In genomic region chr7:90574820-90575187, GRCh38 we compare ENCODE assay signal across 15 cellular contexts. TPM values are rescaled to one million over a fixed set of nuclear protein-coding genes. Genes with fewer than 3 reads are reported as not detected.
DNase-seq lines count a peak whose midpoint lies in the region; ATAC-seq and TF ChIP-seq lines count a peak whose summit lies in the region.
"Had no signal": no experiment of that assay in that cellular context is flagged by ENCODE, and none has a peak within 500 bp of the region (broad histone marks: within the 10 kb centered on the region; RNA-seq: fewer than 3 reads in every experiment).

No MANE protein-coding gene starts in this region.

- peak overlapping the region; percentile 51 for H3K4me2 ChIP-seq in hepatocyte
- H3K4me2 ChIP-seq: BLaER1 had no signal

- H3K36me3 Mint-ChIP-seq in endodermal cell (ENCODE audit: low read depth), result no peaks in the 10 kb centered on the region
- H3K36me3 Mint-ChIP-seq: CD8-positive, alpha-beta memory T cell had no signal

- no peaks in the 10 kb centered on the region for H3K9me3 Mint-ChIP-seq in endodermal cell
- H3K9me3 Mint-ChIP-seq: CD8-positive, alpha-beta memory T cell had no signal

- H3K4me1 ChIP-seq in endodermal cell (ENCODE audit: control insufficient read depth, insufficient read depth, low read length), result peaks cover 3% of the 10 kb centered on the region
- peaks cover 0 to 19% (median 6%) of the 10 kb centered on the region in 9 donors for H3K4me1 ChIP-seq in heart right ventricle
- H3K4me1 ChIP-seq in hepatocyte (ENCODE audit: insufficient read depth), result peaks cover 7% of the 10 kb centered on the region
- peaks cover 10% of the 10 kb centered on the region for H3K4me1 ChIP-seq in mesodermal cell (ENCODE audit: control insufficient read depth, insufficient read depth, low read length, poor library complexity, severe bottlenecking)
- peaks cover 0 to 5% of the 10 kb centered on the region in 2 donors for H3K4me1 ChIP-seq in adrenal gland (replicated peaks in 1 of 2)

- no peak overlapping the region for H3K9ac ChIP-seq in endodermal cell (ENCODE audit: extremely low read depth, low read length, poor library complexity, severe bottlenecking)
- H3K9ac ChIP-seq: BLaER1, GM23248 had no signal

- H3K4me3 Mint-ChIP-seq in endodermal cell, result no peak overlapping the region
- H3K4me3 Mint-ChIP-seq: CD8-positive, alpha-beta memory T cell had no signal

- H3K9me3 ChIP-seq in endodermal cell (ENCODE audit: control insufficient read depth, low read length) (no peaks in the 10 kb centered on the region), heart right ventricle (no peaks in the 10 kb centered on the region), hepatocyte (ENCODE audit: low read depth) (no peaks in the 10 kb centered on the region), mesodermal cell (ENCODE audit: control insufficient read depth, low read length) (no peaks in the 10 kb centered on the region), adrenal gland (replicated peaks in 1 of 3) (no peaks in the 10 kb centered on the region)
- H3K9me3 ChIP-seq: BLaER1, Caco-2 had no signal

- H3K27ac ChIP-seq in endodermal cell (ENCODE audit: low read depth, low read length) (no peak overlapping the region), heart right ventricle (peak overlapping the region in 8 of 10 donors; percentile 18 to 76 (median 48)), hepatocyte (peak overlapping the region; percentile 46), mesodermal cell (ENCODE audit: low read depth, low read length, severe bottlenecking) (peak overlapping the region; percentile 73), adrenal gland (peak overlapping the region in 1 of 5 donors; percentile 19)
- H3K27ac ChIP-seq: BLaER1, GM23248 had no signal

- no peak for DNase-seq in endodermal cell
- DNase-seq in heart right ventricle, result no peak
- no peak for DNase-seq in hepatocyte (ENCODE audit: low spot score)
- DNase-seq in adrenal gland, result no peak
- DNase-seq in amygdala (lab: John Stamatoyannopoulos, UW), result no peak
- no peak for DNase-seq in AG08395 (ENCODE audit: low spot score)
- DNase-seq: CD8-positive, alpha-beta memory T cell; DMS53; GF-D8; GM23248; H7 had no signal

- H3K27me3 ChIP-seq in endodermal cell (ENCODE audit: control insufficient read depth, insufficient read depth, low read length, poor library complexity, severe bottlenecking) (no peaks in the 10 kb centered on the region), heart right ventricle (no peaks in the 10 kb centered on the region), hepatocyte (no peaks in the 10 kb centered on the region), adrenal gland (no peaks in the 10 kb centered on the region)
- H3K27me3 ChIP-seq: BLaER1 had no signal

- H3K4me1 Mint-ChIP-seq in endodermal cell, result peaks cover 6% of the 10 kb centered on the region
- H3K4me1 Mint-ChIP-seq: CD8-positive, alpha-beta memory T cell had no signal

- H3K36me3 ChIP-seq in endodermal cell (ENCODE audit: control insufficient read depth, insufficient read depth, low read length) (no peaks in the 10 kb centered on the region), heart right ventricle (no peaks in the 10 kb centered on the region), hepatocyte (replicated peaks; ENCODE audit: insufficient read depth, low read depth) (no peaks in the 10 kb centered on the region), mesodermal cell (ENCODE audit: control insufficient read depth, insufficient read depth, low read length) (no peaks in the 10 kb centered on the region), adrenal gland (replicated peaks in 1 of 2) (no peaks in the 10 kb centered on the region)
- H3K36me3 ChIP-seq: BLaER1 had no signal

- H2AFZ ChIP-seq in hepatocyte, result no peak overlapping the region
- H2AFZ ChIP-seq: GM23248 had no signal

- H3K27ac Mint-ChIP-seq in endodermal cell, result no peak overlapping the region
- H3K27ac Mint-ChIP-seq: CD8-positive, alpha-beta memory T cell had no signal

- no peaks in the 10 kb centered on the region for H3K79me2 ChIP-seq in hepatocyte

- no peaks in the 10 kb centered on the region for H4K20me1 ChIP-seq in hepatocyte (ENCODE audit: insufficient read depth, poor library complexity, severe bottlenecking)
- H4K20me1 ChIP-seq: BLaER1 had no signal

- peak in 4 of 8 donors; percentile 16 to 78 (median 28) for ATAC-seq in heart right ventricle
- ATAC-seq in GM19452 (IDR thresholded peaks at IDR 0.05; ENCODE audit: unreplicated experiment), result no peak

- H3K9me2 ChIP-seq in hepatocyte (replicated peaks; ENCODE audit: insufficient read depth), result no peaks in the 10 kb centered on the region

- intact Hi-C loops in heart right ventricle (cut with DNase I), result loop anchor here in 1 of 10 donors (5.0 kb wide), 1 partner anchor 47 kb away; no protein-coding TSS in a partner anchor
- intact Hi-C loops in adrenal gland (cut with DNase I), result no loop called here

- peak overlapping the region; percentile 34 for H3K4me3 ChIP-seq in endodermal cell (ENCODE audit: low read length)
- H3K4me3 ChIP-seq in heart right ventricle, result no peak overlapping the region
- no peak overlapping the region for H3K4me3 ChIP-seq in hepatocyte
- H3K4me3 ChIP-seq in mesodermal cell (ENCODE audit: extremely low read depth, insufficient read depth, low read length, poor library complexity, severe bottlenecking), result no peak overlapping the region
- no peak overlapping the region for H3K4me3 ChIP-seq in adrenal gland
- H3K4me3 ChIP-seq: BLaER1, GM23248 had no signal

- WGBS in endodermal cell (ENCODE audit: insufficient coverage in 1 of 2, insufficient read length in 1 of 2), 2 experiments, result 100% methylated on average over 1 of the region's 1 CpG
- 46 to 63% methylated on average over 1 of the region's 1 CpG for WGBS in heart right ventricle, 2 donors
- 50% methylated on average over 1 of the region's 1 CpG for WGBS in hepatocyte (ENCODE audit: low lambda C conversion rate, missing lambda C conversion rate)
- WGBS in mesodermal cell (ENCODE audit: insufficient coverage in 2 of 2), 2 experiments, result 100% methylated on average over 1 of the region's 1 CpG; no CpG with 5 or more reads in 1 of the 2 experiments
- 90 to 95% (median 95%) methylated on average over 1 of the region's 1 CpG for WGBS in adrenal gland, 4 donors

- no peaks in the 10 kb centered on the region for H3K27me3 Mint-ChIP-seq in endodermal cell (ENCODE audit: insufficient read depth)
- H3K27me3 Mint-ChIP-seq: CD8-positive, alpha-beta memory T cell had no signal

- no peak for TF ChIP-seq CTCF in endodermal cell (conservative IDR thresholded peaks at IDR 0.05)
- TF ChIP-seq CTCF in heart right ventricle (IDR thresholded peaks at IDR 0.05), result no peak
- no peak for TF ChIP-seq CTCF in hepatocyte (IDR thresholded peaks at IDR 0.05; ENCODE audit: poor library complexity)
- no peak for TF ChIP-seq CTCF in adrenal gland (IDR thresholded peaks at IDR 0.05)

- TF ChIP-seq POLR2A in adrenal gland (IDR thresholded peaks at IDR 0.05), result no peak

RNA-seq across cellular contexts. Expression of gene CDK14, which starts 21.3 kb away (rescaled TPM):
- total RNA-seq in endodermal cell (10 to 100 TPM in 1 of 2 donors, 1 to 10 TPM in 1; 8.7 to 13.4 TPM), heart right ventricle (10 to 100 TPM; 12.7 to 36.5 (median 25.5) TPM), hepatocyte (20.7 and 23.5 TPM in 2 replicates), adrenal gland (10 to 100 TPM in 3 of 8 donors, 1 to 10 TPM in 5; 3.0 to 14.0 (median 7.6) TPM)
- 27.6 TPM for polyA plus RNA-seq in endodermal cell (2013, experiment 1 of 2)
- polyA plus RNA-seq in endodermal cell (2013, experiment 2 of 2), result 31.1 TPM
- polyA plus RNA-seq in heart right ventricle (1 to 10 TPM; 3.9 to 7.7 TPM), hepatocyte (8.6 and 15.2 TPM in 2 replicates), adrenal gland (10 to 100 TPM in 1 of 3 donors, 1 to 10 TPM in 2; 1.9 to 10.3 (median 3.4) TPM)
- 27.8 TPM for polyA plus RNA-seq in mesodermal cell (2013, experiment 1 of 2)
- 28.0 TPM for polyA plus RNA-seq in mesodermal cell (2013, experiment 2 of 2)
